Comparison of ENCODE assay signal across 10 cellular contexts in the genomic region with DNA sequence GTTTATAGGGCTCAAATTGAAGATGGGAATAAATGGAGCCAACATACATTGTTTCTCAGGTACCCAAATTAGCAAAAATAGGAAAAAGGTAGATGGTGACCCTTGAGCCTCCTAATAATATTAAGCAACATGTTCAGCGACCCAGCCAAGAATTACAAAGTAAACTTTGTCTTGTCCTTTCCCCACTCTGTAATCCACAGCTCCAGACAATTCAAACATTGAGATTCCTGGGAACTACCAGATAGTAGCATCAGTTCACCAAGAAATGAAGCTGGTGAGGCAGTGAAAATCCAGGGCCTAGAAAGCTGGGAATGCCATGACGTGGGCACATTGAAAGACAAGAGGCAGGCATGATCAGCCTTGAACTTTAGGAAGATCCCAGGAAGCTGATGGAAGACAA. TPM values are rescaled to one million over a fixed set of nuclear protein-coding genes. Genes with fewer than 3 reads are reported as not detected.
"Had no signal": no experiment of that assay in that cellular context is flagged by ENCODE, and none has a peak within 500 bp of the region (broad histone marks: within the 10 kb centered on the region; RNA-seq: fewer than 3 reads in every experiment).

No MANE protein-coding gene starts in this region.

- DNase-seq: GM23248, GOT3, H7, HFFc6, KBM-7 had no signal

- H3K36me3 ChIP-seq: HAP-1 had no signal

- ATAC-seq: HCT116 had no signal

- H3K4me1 ChIP-seq: HAP-1 had no signal

- H3K4me3 ChIP-seq: GM23248, HAP-1 had no signal

- H3K27ac ChIP-seq: GM23248 had no signal

- H3K9ac ChIP-seq: GM23248 had no signal

- H3K9me3 ChIP-seq: HAP-1 had no signal

- H2AFZ ChIP-seq: GM23248 had no signal

RNA-seq across cellular contexts. Expression of gene HAO2, which starts 11.7 kb away (rescaled TPM):
- total RNA-seq: GM23248, H4, HFFc6, HT-29 had no signal
- polyA plus RNA-seq: GM23248, IgD-negative memory B cell had no signal

RNA-seq across cellular contexts. Expression of gene HSD3B2, which starts 34.6 kb away (rescaled TPM):
- total RNA-seq: GM23248, H4, HFFc6, HT-29 had no signal
- polyA plus RNA-seq: GM23248, IgD-negative memory B cell had no signal
